ENCODE assay signal across 9 cellular contexts in genomic region chr10:110455440-110455839, GRCh38. TPM values are rescaled to one million over a fixed set of nuclear protein-coding genes. Genes with fewer than 3 reads are reported as not detected.
DNase-seq lines count a peak whose midpoint lies in the region; TF ChIP-seq lines count a peak whose summit lies in the region.
"Had no signal": no experiment of that assay in that cellular context is flagged by ENCODE, and none has a peak within 500 bp of the region (broad histone marks: within the 10 kb centered on the region; RNA-seq: fewer than 3 reads in every experiment).

No MANE protein-coding gene starts in this region.

- H3K27ac Mint-ChIP-seq in T-helper 2 cell treated with Interferon-gamma antibody and Interleukin-4, amounts not matched to agents 5 μg/mL and 100 μg/mL, for 36 hours, result no peak overlapping the region
- peak overlapping the region in 5 of 6 donors; percentile 5 to 73 (median 58) for H3K27ac Mint-ChIP-seq in immature natural killer cell
- peak overlapping the region; percentile 47 for H3K27ac Mint-ChIP-seq in stimulated activated naive CD8-positive, alpha-beta T cell treated with anti-CD3 and anti-CD28 coated beads, Interleukin-15, Interleukin-2, amounts not matched to agents 100 ng/mL and 50 ng/mL, for 24 hours

- no peaks in the 10 kb centered on the region for H3K27me3 ChIP-seq in tibial nerve
- H3K27me3 ChIP-seq: left lung had no signal

- no peak for TF ChIP-seq EP300 in tibial nerve (IDR thresholded peaks at IDR 0.05)

- no peaks in the 10 kb centered on the region for H3K36me3 Mint-ChIP-seq in T-helper 2 cell treated with Interferon-gamma antibody and Interleukin-4, amounts not matched to agents 5 μg/mL and 100 μg/mL, for 36 hours (ENCODE audit: low read depth)
- H3K36me3 Mint-ChIP-seq in immature natural killer cell, result no peaks in the 10 kb centered on the region
- H3K36me3 Mint-ChIP-seq in stimulated activated naive CD8-positive, alpha-beta T cell treated with anti-CD3 and anti-CD28 coated beads, Interleukin-15, Interleukin-2, amounts not matched to agents 100 ng/mL and 50 ng/mL, for 24 hours (ENCODE audit: low read depth), result no peaks in the 10 kb centered on the region

- H3K27ac ChIP-seq in tibial nerve, result no peak overlapping the region
- H3K27ac ChIP-seq: left lung had no signal

- no peak overlapping the region for H3K4me3 ChIP-seq in tibial nerve
- H3K4me3 ChIP-seq: left lung had no signal

- WGBS in tibial nerve, 2 donors, result 25 to 29% methylated on average over 2 of the region's 2 CpGs

- H3K4me1 ChIP-seq in tibial nerve, result peaks cover 0 to 30% (median 0%) of the 10 kb centered on the region in 4 donors
- H3K4me1 ChIP-seq: left lung had no signal

- H3K27me3 Mint-ChIP-seq in T-helper 2 cell treated with Interferon-gamma antibody and Interleukin-4, amounts not matched to agents 5 μg/mL and 100 μg/mL, for 36 hours (ENCODE audit: low read depth), result peaks cover 4% of the 10 kb centered on the region
- H3K27me3 Mint-ChIP-seq in immature natural killer cell (ENCODE audit: low read depth in 3 of 3), result peaks cover 1 to 8% (median 1%) of the 10 kb centered on the region in 3 donors
- H3K27me3 Mint-ChIP-seq in stimulated activated naive CD8-positive, alpha-beta T cell treated with anti-CD3 and anti-CD28 coated beads, Interleukin-15, Interleukin-2, amounts not matched to agents 100 ng/mL and 50 ng/mL, for 24 hours, result peaks cover 2% of the 10 kb centered on the region

- peak; percentile 17 for DNase-seq in activated gamma-delta T cell treated with anti-CD3 and anti-CD28 coated beads, Interleukin-2, amount 50 U/mL, for 16 hours (ENCODE audit: low read depth)
- DNase-seq in activated gamma-delta T cell (lab: John Stamatoyannopoulos, UW), result no peak
- peak; percentile 33 for DNase-seq in T-helper 2 cell treated with Interferon-gamma antibody and Interleukin-4, amounts not matched to agents 5 μg/mL and 100 μg/mL, for 36 hours (ENCODE audit: low spot score)
- peak in 1 of 3 donors; percentile 28 for DNase-seq in immature natural killer cell
- DNase-seq in NCI-H2171 (lab: John Stamatoyannopoulos, UW), result no peak
- no peak for DNase-seq in C1 segment of cervical spinal cord (lab: John Stamatoyannopoulos, UW)
- no peak for DNase-seq in tibial nerve (ENCODE audit: low spot score in 2 of 2)
- DNase-seq: left lung had no signal

- TF ChIP-seq CTCF in tibial nerve (IDR thresholded peaks at IDR 0.05), result no peak

- no peaks in the 10 kb centered on the region for H3K9me3 Mint-ChIP-seq in T-helper 2 cell treated with Interferon-gamma antibody and Interleukin-4, amounts not matched to agents 5 μg/mL and 100 μg/mL, for 36 hours
- no peaks in the 10 kb centered on the region for H3K9me3 Mint-ChIP-seq in immature natural killer cell
- H3K9me3 Mint-ChIP-seq in stimulated activated naive CD8-positive, alpha-beta T cell treated with anti-CD3 and anti-CD28 coated beads, Interleukin-15, Interleukin-2, amounts not matched to agents 100 ng/mL and 50 ng/mL, for 24 hours, result no peaks in the 10 kb centered on the region

- H3K36me3 ChIP-seq in tibial nerve, result no peaks in the 10 kb centered on the region
- H3K36me3 ChIP-seq: left lung had no signal

- no peak overlapping the region for H3K4me3 Mint-ChIP-seq in T-helper 2 cell treated with Interferon-gamma antibody and Interleukin-4, amounts not matched to agents 5 μg/mL and 100 μg/mL, for 36 hours
- peak overlapping the region; percentile 12 to 69 (median 61) for H3K4me3 Mint-ChIP-seq in immature natural killer cell
- no peak overlapping the region for H3K4me3 Mint-ChIP-seq in stimulated activated naive CD8-positive, alpha-beta T cell treated with anti-CD3 and anti-CD28 coated beads, Interleukin-15, Interleukin-2, amounts not matched to agents 100 ng/mL and 50 ng/mL, for 24 hours

- peaks cover 21% of the 10 kb centered on the region for H3K4me1 Mint-ChIP-seq in T-helper 2 cell treated with Interferon-gamma antibody and Interleukin-4, amounts not matched to agents 5 μg/mL and 100 μg/mL, for 36 hours (ENCODE audit: low read depth)
- H3K4me1 Mint-ChIP-seq in immature natural killer cell, result peaks cover 53 to 57% of the 10 kb centered on the region in 2 donors
- H3K4me1 Mint-ChIP-seq in stimulated activated naive CD8-positive, alpha-beta T cell treated with anti-CD3 and anti-CD28 coated beads, Interleukin-15, Interleukin-2, amounts not matched to agents 100 ng/mL and 50 ng/mL, for 24 hours (ENCODE audit: low read depth), result peaks cover 53% of the 10 kb centered on the region

- no peaks in the 10 kb centered on the region for H3K9me3 ChIP-seq in tibial nerve
- H3K9me3 ChIP-seq: left lung had no signal

- TF ChIP-seq POLR2A in tibial nerve (IDR thresholded peaks at IDR 0.05), result no peak

RNA-seq across cellular contexts. Expression of gene DUSP5, which starts 42.3 kb away (rescaled TPM):
- polyA plus RNA-seq in immature natural killer cell, result 1 to 10 TPM; 2.9 to 4.5 (median 2.9) TPM
- total RNA-seq in tibial nerve, result 10 to 100 TPM; 12.4 to 27.9 (median 23.6) TPM

Comparison
In these comparisons a context has a peak if more than half of its experiments do, and no peak if none do; other contexts are left out.
1. DNase-seq: peak in activated gamma-delta T cell treated with anti-CD3 and anti-CD28 coated beads, Interleukin-2, amount 50 U/mL, for 16 hours (single experiment) and T-helper 2 cell treated with Interferon-gamma antibody and Interleukin-4, amounts not matched to agents 5 μg/mL and 100 μg/mL, for 36 hours (single experiment); none in activated gamma-delta T cell (single experiment), NCI-H2171 (single experiment), C1 segment of cervical spinal cord (0 of 14) and tibial nerve (0 of 2).
2. H3K4me3 Mint-ChIP-seq: peak in immature natural killer cell (5 of 5); none in T-helper 2 cell treated with Interferon-gamma antibody and Interleukin-4, amounts not matched to agents 5 μg/mL and 100 μg/mL, for 36 hours (single experiment) and stimulated activated naive CD8-positive, alpha-beta T cell treated with anti-CD3 and anti-CD28 coated beads, Interleukin-15, Interleukin-2, amounts not matched to agents 100 ng/mL and 50 ng/mL, for 24 hours (single experiment).